Comparison of ENCODE assay signal across 42 cellular contexts in genomic region chr7:64187408-64187807, GRCh38. TPM values are rescaled to one million over a fixed set of nuclear protein-coding genes. Genes with fewer than 3 reads are reported as not detected.
"Had no signal": no experiment of that assay in that cellular context is flagged by ENCODE, and none has a peak within 500 bp of the region (broad histone marks: within the 10 kb centered on the region; RNA-seq: fewer than 3 reads in every experiment).

No MANE protein-coding gene starts in this region.

- H3K4me3 Mint-ChIP-seq: activated naive CD4-positive, alpha-beta T cell treated with anti-CD3 and anti-CD28 coated beads for 36 hours; activated naive CD4-positive, alpha-beta T cell treated with anti-CD3 and anti-CD28 coated beads, Interleukin-2, amount 10 ng/mL, durations not matched to agents 7 days and 5 days; activated naive CD4-positive, alpha-beta T cell treated with anti-CD3 and anti-CD28 coated beads, Interleukin-2, amount 50 U/mL, for 24 hours; activated naive CD8-positive, alpha-beta T cell; activated naive CD8-positive, alpha-beta T cell treated with anti-CD3 and anti-CD28 coated beads for 36 hours; activated naive CD8-positive, alpha-beta T cell treated with anti-CD3 and anti-CD28 coated beads, Interleukin-2, amount 10 ng/mL, durations not matched to agents 7 days and 5 days; activated naive CD8-positive, alpha-beta T cell treated with anti-CD3 and anti-CD28 coated beads, Interleukin-2, amount 50 U/mL, for 24 hours; activated T-cell treated with anti-CD3 and anti-CD28 coated beads, Interleukin-2, amount 50 U/mL, for 24 hours; activated T-cell treated with anti-CD3 and anti-CD28 coated beads, Interleukin-2, amount 50 U/mL, for 4 hours; activated T-cell treated with anti-CD3 and anti-CD28 coated beads, Interleukin-2, amount 50 U/mL, for 72 hours; activated T-helper 1 cell treated with anti-CD3 and anti-CD28 coated beads, Interleukin-12 subunit alpha, Interleukin-12 subunit beta, Interleukin-2, Interleukin-4 antibody, amounts not matched to agents 30 ng/mL and 10 ng/mL and 1 ng/mL, durations not matched to agents 14 hours and 24 hours and 36 hours; activated T-helper 17 cell treated with anti-CD3 and anti-CD28 coated beads, Interleukin-2, amount 50 U/mL, for 72 hours; brain; central memory CD8-positive, alpha-beta T cell had no signal

- H3K9me3 ChIP-seq: adrenal gland had no signal

- H3K27me3 ChIP-seq: body of pancreas, brain microvascular endothelial cell, cardiac muscle cell had no signal

- H3K9me3 Mint-ChIP-seq: activated T-helper 17 cell treated with anti-CD3 and anti-CD28 coated beads, Interleukin-2, amount 50 U/mL, for 72 hours; central memory CD8-positive, alpha-beta T cell had no signal

- H3K27ac ChIP-seq: adrenal gland, ascending aorta, body of pancreas, brain microvascular endothelial cell, breast epithelium, cardiac muscle cell had no signal

- H3K4me1 Mint-ChIP-seq: activated naive CD4-positive, alpha-beta T cell treated with anti-CD3 and anti-CD28 coated beads, Interleukin-2, amount 10 ng/mL, durations not matched to agents 7 days and 5 days; activated naive CD4-positive, alpha-beta T cell treated with anti-CD3 and anti-CD28 coated beads, Interleukin-2, amount 50 U/mL, for 24 hours; activated naive CD8-positive, alpha-beta T cell treated with anti-CD3 and anti-CD28 coated beads for 36 hours; activated naive CD8-positive, alpha-beta T cell treated with anti-CD3 and anti-CD28 coated beads, Interleukin-2, amount 10 ng/mL, durations not matched to agents 7 days and 5 days; activated naive CD8-positive, alpha-beta T cell treated with anti-CD3 and anti-CD28 coated beads, Interleukin-2, amount 50 U/mL, for 24 hours; activated T-helper 17 cell treated with anti-CD3 and anti-CD28 coated beads, Interleukin-2, amount 50 U/mL, for 72 hours; brain; central memory CD8-positive, alpha-beta T cell had no signal

- FAIRE-seq: astrocyte had no signal

- H3K4me1 ChIP-seq: adrenal gland, ascending aorta, body of pancreas, breast epithelium had no signal

- ATAC-seq: activated naive CD4-positive, alpha-beta T cell treated with anti-CD3 and anti-CD28 coated beads, Interleukin-2, amount 50 U/mL, for 72 hours; activated naive CD8-positive, alpha-beta T cell treated with anti-CD3 and anti-CD28 coated beads, Interleukin-2, amount 50 U/mL, for 24 hours; activated T-cell treated with anti-CD3 and anti-CD28 coated beads, Interleukin-2, amount 50 U/mL, for 4 hours; activated T-cell treated with anti-CD3 and anti-CD28 coated beads, Interleukin-2, amount 50 U/mL, for 72 hours; activated T-helper 17 cell treated with anti-CD3 and anti-CD28 coated beads, Interleukin-2, amount 50 U/mL, for 72 hours; body of pancreas had no signal

- DNase-seq: activated effector memory CD4-positive, alpha-beta T cell treated with Interleukin-2 at 50 U/mL for 16 hours; activated gamma-delta T cell; activated gamma-delta T cell treated with Interleukin-2 at 50 U/mL for 16 hours; activated naive CD4-positive, alpha-beta T cell; activated naive CD4-positive, alpha-beta T cell treated with anti-CD3 and anti-CD28 coated beads for 36 hours; activated naive CD4-positive, alpha-beta T cell treated with anti-CD3 and anti-CD28 coated beads, Interleukin-2, amount 10 ng/mL, durations not matched to agents 7 days and 5 days; activated naive CD4-positive, alpha-beta T cell treated with anti-CD3 and anti-CD28 coated beads, Interleukin-2, amount 50 U/mL, for 16 hours; activated naive CD4-positive, alpha-beta T cell treated with Interleukin-2 at 50 U/mL for 16 hours; activated naive CD8-positive, alpha-beta T cell treated with anti-CD3 and anti-CD28 coated beads for 36 hours; activated naive CD8-positive, alpha-beta T cell treated with anti-CD3 and anti-CD28 coated beads, Interleukin-2, amount 10 ng/mL, durations not matched to agents 7 days and 5 days; activated naive CD8-positive, alpha-beta T cell treated with anti-CD3 and anti-CD28 coated beads, Interleukin-2, amount 50 U/mL, for 24 hours; activated T-cell treated with anti-CD3 and anti-CD28 coated beads for 4 hours; activated T-cell treated with anti-CD3 and anti-CD28 coated beads, Interleukin-2, amount 50 U/mL, for 1 hour; activated T-cell treated with anti-CD3 and anti-CD28 coated beads, Interleukin-2, amount 50 U/mL, for 24 hours; activated T-cell treated with anti-CD3 and anti-CD28 coated beads, Interleukin-2, amount 50 U/mL, for 4 hours; activated T-cell treated with anti-CD3 and anti-CD28 coated beads, Interleukin-2, amount 50 U/mL, for 48 hours; activated T-cell treated with anti-CD3 and anti-CD28 coated beads, Interleukin-2, amount 50 U/mL, for 72 hours; adrenal gland; amniotic stem cell; amygdala; anterior cingulate cortex; aorta; body of pancreas; brain microvascular endothelial cell; caudate nucleus; central memory CD4-positive, alpha-beta T cell; cerebellar nuclear complex had no signal

- H3K4me3 ChIP-seq: adrenal gland, ascending aorta, body of pancreas, breast epithelium, cardiac muscle cell had no signal

- H3K36me3 Mint-ChIP-seq: activated naive CD4-positive, alpha-beta T cell treated with anti-CD3 and anti-CD28 coated beads, Interleukin-2, amount 10 ng/mL, durations not matched to agents 7 days and 5 days; activated naive CD4-positive, alpha-beta T cell treated with anti-CD3 and anti-CD28 coated beads, Interleukin-2, amount 50 U/mL, for 24 hours; activated naive CD4-positive, alpha-beta T cell treated with anti-CD3 and anti-CD28 coated beads, Interleukin-2, amount 50 U/mL, for 72 hours; activated naive CD8-positive, alpha-beta T cell; activated naive CD8-positive, alpha-beta T cell treated with anti-CD3 and anti-CD28 coated beads for 36 hours; activated naive CD8-positive, alpha-beta T cell treated with anti-CD3 and anti-CD28 coated beads, Interleukin-2, amount 10 ng/mL, durations not matched to agents 7 days and 5 days; brain had no signal

- H3K36me3 ChIP-seq: adrenal gland, ascending aorta, brain microvascular endothelial cell, breast epithelium, cardiac muscle cell had no signal

- H3K27ac Mint-ChIP-seq: activated naive CD4-positive, alpha-beta T cell treated with anti-CD3 and anti-CD28 coated beads for 36 hours; activated naive CD4-positive, alpha-beta T cell treated with anti-CD3 and anti-CD28 coated beads, Interleukin-2, amount 10 ng/mL, durations not matched to agents 7 days and 5 days; activated naive CD4-positive, alpha-beta T cell treated with anti-CD3 and anti-CD28 coated beads, Interleukin-2, amount 50 U/mL, for 24 hours; activated naive CD4-positive, alpha-beta T cell treated with anti-CD3 and anti-CD28 coated beads, Interleukin-2, amount 50 U/mL, for 72 hours; activated naive CD8-positive, alpha-beta T cell; activated naive CD8-positive, alpha-beta T cell treated with anti-CD3 and anti-CD28 coated beads for 36 hours; activated naive CD8-positive, alpha-beta T cell treated with anti-CD3 and anti-CD28 coated beads, Interleukin-2, amount 10 ng/mL, durations not matched to agents 7 days and 5 days; activated naive CD8-positive, alpha-beta T cell treated with anti-CD3 and anti-CD28 coated beads, Interleukin-2, amount 50 U/mL, for 24 hours; activated T-cell treated with anti-CD3 and anti-CD28 coated beads, Interleukin-2, amount 50 U/mL, for 24 hours; activated T-cell treated with anti-CD3 and anti-CD28 coated beads, Interleukin-2, amount 50 U/mL, for 72 hours; activated T-helper 1 cell treated with anti-CD3 and anti-CD28 coated beads, Interleukin-12 subunit alpha, Interleukin-12 subunit beta, Interleukin-2, Interleukin-4 antibody, amounts not matched to agents 30 ng/mL and 10 ng/mL and 1 ng/mL, durations not matched to agents 14 hours and 24 hours and 36 hours; activated T-helper 17 cell treated with anti-CD3 and anti-CD28 coated beads, Interleukin-2, amount 50 U/mL, for 72 hours; activated T-helper 2 cell treated with anti-CD3 and anti-CD28 coated beads, Interferon-gamma antibody, Interleukin-2, Interleukin-4, amounts not matched to agents 10 μg/mL and 5 μg/mL and 100 μg/mL, durations not matched to agents 14 hours and 24 hours and 36 hours; brain had no signal

RNA-seq across cellular contexts. Expression of gene ZNF735, which starts 19.6 kb away (rescaled TPM):
- total RNA-seq: activated naive CD4-positive, alpha-beta T cell treated with anti-CD3 and anti-CD28 coated beads for 36 hours; activated naive CD4-positive, alpha-beta T cell treated with anti-CD3 and anti-CD28 coated beads, Interleukin-2, amount 50 U/mL, for 72 hours; activated naive CD8-positive, alpha-beta T cell treated with anti-CD3 and anti-CD28 coated beads for 36 hours; activated naive CD8-positive, alpha-beta T cell treated with anti-CD3 and anti-CD28 coated beads, Interleukin-2, amount 10 ng/mL, durations not matched to agents 7 days and 5 days; activated T-cell treated with anti-CD3 and anti-CD28 coated beads, Interleukin-2, amount 50 U/mL, for 4 hours; activated T-cell treated with anti-CD3 and anti-CD28 coated beads, Interleukin-2, amount 50 U/mL, for 72 hours; activated T-helper 1 cell treated with anti-CD3 and anti-CD28 coated beads, Interleukin-12 subunit alpha, Interleukin-12 subunit beta, Interleukin-2, Interleukin-4 antibody, amounts not matched to agents 30 ng/mL and 10 ng/mL and 1 ng/mL, durations not matched to agents 14 hours and 24 hours and 36 hours; activated T-helper 17 cell treated with anti-CD3 and anti-CD28 coated beads, Interleukin-2, amount 50 U/mL, for 72 hours; activated T-helper 2 cell treated with anti-CD3 and anti-CD28 coated beads, Interferon-gamma antibody, Interleukin-2, Interleukin-4, amounts not matched to agents 10 μg/mL and 5 μg/mL and 100 μg/mL, durations not matched to agents 14 hours and 24 hours and 36 hours; adrenal gland; aorta; ascending aorta; astrocyte; body of pancreas; breast epithelium; bronchial epithelial cell; cardiac muscle cell; cardiac septum had no signal
- polyA plus RNA-seq: adipose tissue, adrenal gland, aorta, cardiac muscle cell had no signal

RNA-seq across cellular contexts. Expression of gene ZNF679, which starts 40.9 kb away (rescaled TPM):
- total RNA-seq: activated naive CD4-positive, alpha-beta T cell treated with anti-CD3 and anti-CD28 coated beads for 36 hours; activated naive CD4-positive, alpha-beta T cell treated with anti-CD3 and anti-CD28 coated beads, Interleukin-2, amount 50 U/mL, for 72 hours; activated naive CD8-positive, alpha-beta T cell treated with anti-CD3 and anti-CD28 coated beads for 36 hours; activated naive CD8-positive, alpha-beta T cell treated with anti-CD3 and anti-CD28 coated beads, Interleukin-2, amount 10 ng/mL, durations not matched to agents 7 days and 5 days; activated T-cell treated with anti-CD3 and anti-CD28 coated beads, Interleukin-2, amount 50 U/mL, for 4 hours; activated T-cell treated with anti-CD3 and anti-CD28 coated beads, Interleukin-2, amount 50 U/mL, for 72 hours; activated T-helper 1 cell treated with anti-CD3 and anti-CD28 coated beads, Interleukin-12 subunit alpha, Interleukin-12 subunit beta, Interleukin-2, Interleukin-4 antibody, amounts not matched to agents 30 ng/mL and 10 ng/mL and 1 ng/mL, durations not matched to agents 14 hours and 24 hours and 36 hours; activated T-helper 17 cell treated with anti-CD3 and anti-CD28 coated beads, Interleukin-2, amount 50 U/mL, for 72 hours; activated T-helper 2 cell treated with anti-CD3 and anti-CD28 coated beads, Interferon-gamma antibody, Interleukin-2, Interleukin-4, amounts not matched to agents 10 μg/mL and 5 μg/mL and 100 μg/mL, durations not matched to agents 14 hours and 24 hours and 36 hours; adrenal gland; aorta; ascending aorta; astrocyte; body of pancreas; breast epithelium; bronchial epithelial cell; cardiac muscle cell; cardiac septum had no signal
- polyA plus RNA-seq: adipose tissue, adrenal gland, aorta, cardiac muscle cell had no signal
